Comparison of ENCODE assay signal across 1 cellular context in the genomic region with DNA sequence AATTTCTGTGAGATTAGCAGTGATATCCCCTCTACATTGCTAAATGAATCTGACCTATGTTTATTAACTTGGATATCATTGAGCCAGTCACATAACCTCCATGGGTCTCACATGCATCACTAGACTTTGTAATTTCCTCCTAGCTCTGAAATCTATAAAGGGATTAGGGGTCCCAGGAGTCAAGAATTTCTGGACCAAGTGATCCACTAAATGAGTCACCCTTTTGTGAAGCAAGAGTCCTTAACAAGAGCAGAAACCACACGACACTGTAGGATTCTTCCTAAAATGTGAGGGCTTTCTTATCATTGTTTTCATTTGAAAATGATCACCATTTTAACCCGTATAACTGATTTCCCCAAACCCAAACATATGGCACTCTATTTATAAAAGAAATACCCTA.
TF ChIP-seq lines count a peak whose summit lies in the region.

No MANE protein-coding gene starts in this region.

TF ChIP-seq in SK-N-SH treated with all-trans-retinoic acid at 6 μM for 48 hours, 23 proteins besides CTCF, POLR2A, EP300 and RAD21 (continued from another document):
- TF ChIP-seq, protein P1, sequence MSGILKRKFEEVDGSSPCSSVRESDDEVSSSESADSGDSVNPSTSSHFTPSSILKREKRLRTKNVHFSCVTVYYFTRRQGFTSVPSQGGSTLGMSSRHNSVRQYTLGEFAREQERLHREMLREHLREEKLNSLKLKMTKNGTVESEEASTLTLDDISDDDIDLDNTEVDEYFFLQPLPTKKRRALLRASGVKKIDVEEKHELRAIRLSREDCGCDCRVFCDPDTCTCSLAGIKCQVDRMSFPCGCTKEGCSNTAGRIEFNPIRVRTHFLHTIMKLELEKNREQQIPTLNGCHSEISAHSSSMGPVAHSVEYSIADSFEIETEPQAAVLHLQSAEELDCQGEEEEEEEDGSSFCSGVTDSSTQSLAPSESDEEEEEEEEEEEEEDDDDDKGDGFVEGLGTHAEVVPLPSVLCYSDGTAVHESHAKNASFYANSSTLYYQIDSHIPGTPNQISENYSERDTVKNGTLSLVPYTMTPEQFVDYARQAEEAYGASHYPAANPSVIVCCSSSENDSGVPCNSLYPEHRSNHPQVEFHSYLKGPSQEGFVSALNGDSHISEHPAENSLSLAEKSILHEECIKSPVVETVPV (CRISPR knock-in tag; IDR thresholded peaks at IDR 0.05) = no peak
- TF ChIP-seq OSR1 (CRISPR knock-in tag; IDR thresholded peaks at IDR 0.05) = no peak
- TF ChIP-seq GLIS3 (CRISPR knock-in tag; IDR thresholded peaks at IDR 0.05) = no peak
- TF ChIP-seq ZNF565 (CRISPR knock-in tag; conservative IDR thresholded peaks at IDR 0.05; ENCODE audit: low read depth) = no peak
- TF ChIP-seq SNAI2 (CRISPR knock-in tag; IDR thresholded peaks at IDR 0.05) = no peak
- TF ChIP-seq CSDC2 (CRISPR knock-in tag; IDR thresholded peaks at IDR 0.05) = no peak
- no peak for TF ChIP-seq ZFP30 (CRISPR knock-in tag; IDR thresholded peaks at IDR 0.05)
